14 cellular contexts compared by ENCODE assay signal in genomic region chr18:63236417-63236816, GRCh38.
DNase-seq lines count a peak whose midpoint lies in the region; ATAC-seq, FAIRE-seq and TF ChIP-seq lines count a peak whose summit lies in the region.
"Had no signal": no experiment of that assay in that cellular context is flagged by ENCODE, and none has a peak within 500 bp of the region (broad histone marks: within the 10 kb centered on the region; RNA-seq: fewer than 3 reads in every experiment).

No MANE protein-coding gene starts in this region.

- in situ Hi-C loops in HepG2 (cut with HindIII; ENCODE audit: extremely low pct_ligation_motif_present, low pct_unique_long_range_greater_than_20kb): no loop called here

- no peaks in the 10 kb centered on the region for H4K20me1 ChIP-seq in HepG2 (ENCODE audit: insufficient read depth, low read length)

- TF ChIP-seq EP300 in HepG2 (IDR thresholded peaks at IDR 0.05; ENCODE audit: low read depth in 2 of 2, low read length in 2 of 2): no peak
- TF ChIP-seq EP300 in HepG2 (CRISPR knock-in tag; IDR thresholded peaks at IDR 0.05; ENCODE audit: borderline replicate concordance): no peak

- no peak for TF ChIP-seq POLR2A in HepG2 (IDR thresholded peaks at IDR 0.05; ENCODE audit: insufficient read depth in 1 of 2, low read depth in 2 of 2, low read length in 2 of 2)

- peaks cover 39% of the 10 kb centered on the region for H3K4me1 Mint-ChIP-seq in chondrocyte (ENCODE audit: low read depth)
- H3K4me1 Mint-ChIP-seq in naive thymus-derived CD4-positive, alpha-beta T cell: peaks cover 49 to 83% (median 76%) of the 10 kb centered on the region in 7 donors

- H3K36me3 Mint-ChIP-seq in chondrocyte (ENCODE audit: low read depth): no peaks in the 10 kb centered on the region
- H3K36me3 Mint-ChIP-seq in naive thymus-derived CD4-positive, alpha-beta T cell: peaks cover 4 to 65% (median 34%) of the 10 kb centered on the region in 5 donors

- BruUV-seq in HepG2 (replicated peaks; lab: Mats Ljungman, UMichigan): no TSS peak

- no peaks in the 10 kb centered on the region for H3K79me2 ChIP-seq in HepG2 (ENCODE audit: insufficient read depth, low read length)

- DNase-seq in HepG2 (ENCODE audit: low spot score) (no peak), chondrocyte (ENCODE audit: low spot score) (no peak), NCI-H187 treated with DMSO at 0.1 percent for 48 hours (lab: John Stamatoyannopoulos, UW) (no peak), DMS153 treated with DMSO at 0.1 percent for 48 hours (lab: John Stamatoyannopoulos, UW; ENCODE audit: unreplicated experiment) (no peak)
- no peak for DNase-seq in naive thymus-derived CD4-positive, alpha-beta T cell
- DNase-seq in activated effector memory CD4-positive, alpha-beta T cell treated with Interleukin-2 at 50 U/mL for 16 hours: no peak
- DNase-seq: BE2C, cortex of kidney, NCI-H69 had no signal

- H3K9me3 Mint-ChIP-seq in chondrocyte (ENCODE audit: low read depth): no peaks in the 10 kb centered on the region
- H3K9me3 Mint-ChIP-seq in naive thymus-derived CD4-positive, alpha-beta T cell: peaks cover 0 to 9% (median 0%) of the 10 kb centered on the region in 11 donors

- no peaks in the 10 kb centered on the region for H3K27me3 Mint-ChIP-seq in chondrocyte (ENCODE audit: low read depth)
- H3K27me3 Mint-ChIP-seq in naive thymus-derived CD4-positive, alpha-beta T cell: no peaks in the 10 kb centered on the region

- H3K36me3 ChIP-seq in liver (ENCODE audit: control insufficient read depth in 4 of 4, insufficient read depth in 3 of 4, low read depth in 1 of 4, low read length in 3 of 4) (no peaks in the 10 kb centered on the region), HepG2 (replicated peaks in 1 of 2; ENCODE audit: control insufficient read depth in 1 of 2, insufficient read depth in 2 of 2, low read length in 2 of 2) (no peaks in the 10 kb centered on the region)
- peaks cover 0 to 11% (median 0%) of the 10 kb centered on the region in 3 experiments for H3K36me3 ChIP-seq in naive thymus-derived CD4-positive, alpha-beta T cell (ENCODE audit: control insufficient read depth in 2 of 3, insufficient read depth in 3 of 3, low read length in 3 of 3)
- H3K36me3 ChIP-seq: BE2C had no signal

- CTCF ChIA-PET in HepG2 (lab: Yijun Ruan, JAX; ENCODE audit: low intra/inter-chr PET ratio, low total read pairs): no interaction called here
- CTCF ChIA-PET in naive thymus-derived CD4-positive, alpha-beta T cell (lab: Charles Lee): no interaction called here

- H2AFZ ChIP-seq in HepG2 (ENCODE audit: low read length): no peak overlapping the region

- POLR2A ChIA-PET in HepG2 (lab: Yijun Ruan, JAX): no interaction called here
- POLR2A ChIA-PET in naive thymus-derived CD4-positive, alpha-beta T cell (lab: Charles Lee): interaction anchor here (0.7 to 1.6 kb wide), 8 partner anchors 10 to 97 kb away, joined by 3 to 6 read pairs (median 4); no protein-coding TSS in a partner anchor

- H3K4me3 Mint-ChIP-seq in chondrocyte (ENCODE audit: unreplicated experiment): no peak overlapping the region
- peak overlapping the region in 6 of 10 donors; percentile 9 to 62 (median 31) for H3K4me3 Mint-ChIP-seq in naive thymus-derived CD4-positive, alpha-beta T cell

- 82% methylated on average over 15 of the region's 15 CpGs for WGBS in liver
- WGBS in HepG2 (ENCODE audit: low lambda C conversion rate): 80% methylated on average over 15 of the region's 15 CpGs

- intact Hi-C loops in HepG2 (cut with micrococcal nuclease; ENCODE audit: unreplicated experiment): no loop called here
- intact Hi-C loops in naive thymus-derived CD4-positive, alpha-beta T cell (cut with micrococcal nuclease): no loop called here

- no peak for TF ChIP-seq RAD21 in liver (IDR thresholded peaks at IDR 0.05)
- TF ChIP-seq RAD21 in HepG2 (CRISPR knock-in tag; IDR thresholded peaks at IDR 0.05): no peak

- H3K4me3 ChIP-seq in liver (ENCODE audit: low read depth in 1 of 3, low read length in 3 of 3) (no peak overlapping the region), HepG2 (replicated peaks in 1 of 3; ENCODE audit: insufficient read depth in 1 of 3, low read depth in 2 of 3, low read length in 3 of 3) (no peak overlapping the region)
- H3K4me3 ChIP-seq in naive thymus-derived CD4-positive, alpha-beta T cell (ENCODE audit: low read length): no peak overlapping the region

- peak overlapping the region; percentile 33 for H3K27ac Mint-ChIP-seq in chondrocyte (ENCODE audit: unreplicated experiment)
- H3K27ac Mint-ChIP-seq in naive thymus-derived CD4-positive, alpha-beta T cell: peak overlapping the region; percentile 30 to 90 (median 72)

- H3K27me3 ChIP-seq in liver (ENCODE audit: control insufficient read depth in 4 of 4, insufficient read depth in 4 of 4, low read length in 3 of 4): no peaks in the 10 kb centered on the region
- H3K27me3 ChIP-seq in HepG2 (ENCODE audit: control insufficient read depth in 1 of 2, insufficient read depth in 2 of 2, low read length in 2 of 2): peaks cover 0 to 3% of the 10 kb centered on the region in 2 experiments; a peak in 2 of 5 replicates
- H3K27me3 ChIP-seq in naive thymus-derived CD4-positive, alpha-beta T cell (ENCODE audit: control insufficient read depth in 2 of 2, insufficient read depth in 2 of 2, low read length in 2 of 2): no peaks in the 10 kb centered on the region
- H3K27me3 ChIP-seq: BE2C had no signal

- TF ChIP-seq CTCF in liver (IDR thresholded peaks at IDR 0.05; ENCODE audit: low read depth, low read length, missing input control): no peak
- TF ChIP-seq CTCF in HepG2 (CRISPR knock-in tag; IDR thresholded peaks at IDR 0.05): no peak
- TF ChIP-seq CTCF in chondrocyte (IDR thresholded peaks at IDR 0.05): no peak

- H3K9me3 ChIP-seq in liver (ENCODE audit: control insufficient read depth in 4 of 4, low read length in 3 of 4): no peaks in the 10 kb centered on the region
- H3K9me3 ChIP-seq in HepG2 (ENCODE audit: low read length): no peaks in the 10 kb centered on the region
- H3K9me3 ChIP-seq in naive thymus-derived CD4-positive, alpha-beta T cell (ENCODE audit: control insufficient read depth in 2 of 3, low read length in 3 of 3): no peaks in the 10 kb centered on the region
- H3K9me3 ChIP-seq: BE2C had no signal

- H3K9ac ChIP-seq in liver (ENCODE audit: low read depth in 1 of 2, low read length in 2 of 2): no peak overlapping the region
- H3K9ac ChIP-seq in HepG2 (ENCODE audit: insufficient read depth, low read depth, low read length): no peak overlapping the region

- FAIRE-seq in HepG2 (lab: Jason Lieb, UNC): no peak
- FAIRE-seq: H54, HTR-8/SVneo, urothelium cell line had no signal

- no peak overlapping the region for H3K4me2 ChIP-seq in HepG2 (ENCODE audit: low read depth, low read length)

- H3K27ac ChIP-seq in liver (ENCODE audit: low read depth in 1 of 2, low read length in 2 of 2) (peak overlapping the region; percentile 58 to 68), HepG2 (ENCODE audit: extremely low read length, insufficient read depth, low read length) (no peak overlapping the region)
- no peak overlapping the region for H3K27ac ChIP-seq in naive thymus-derived CD4-positive, alpha-beta T cell (ENCODE audit: low read depth, low read length)

- H3K4me1 ChIP-seq in liver (ENCODE audit: control insufficient read depth in 4 of 4, insufficient read depth in 4 of 4, low read length in 3 of 4) (peaks cover 1 to 10% (median 6%) of the 10 kb centered on the region in 4 donors), HepG2 (ENCODE audit: insufficient read depth, low read length) (peaks cover 17% of the 10 kb centered on the region)
- peaks cover 6 to 24% of the 10 kb centered on the region in 2 donors for H3K4me1 ChIP-seq in naive thymus-derived CD4-positive, alpha-beta T cell (ENCODE audit: control insufficient read depth in 2 of 2, insufficient read depth in 2 of 2, low read length in 2 of 2)
- H3K4me1 ChIP-seq: BE2C had no signal

- ATAC-seq in HepG2 (no peak), GM18867 (IDR thresholded peaks at IDR 0.05; ENCODE audit: unreplicated experiment) (no peak)
- ATAC-seq in naive thymus-derived CD4-positive, alpha-beta T cell: peak; percentile 84

TF ChIP-seq in liver, 16 proteins besides CTCF, POLR2A, EP300 and RAD21:
- no peak for TF ChIP-seq YY1 (IDR thresholded peaks at IDR 0.05)
- TF ChIP-seq SP1 (IDR thresholded peaks at IDR 0.05): no peak
- TF ChIP-seq TAF1 (conservative IDR thresholded peaks at IDR 0.05): no peak
- TF ChIP-seq RXRA (IDR thresholded peaks at IDR 0.05): no peak
- no peak for TF ChIP-seq MAX (IDR thresholded peaks at IDR 0.05)
- TF ChIP-seq NR2F2 (IDR thresholded peaks at IDR 0.05): no peak
- TF ChIP-seq FOXA1 (IDR thresholded peaks at IDR 0.05): no peak

TF ChIP-seq in HepG2, 621 proteins besides CTCF, POLR2A, EP300 and RAD21 (continues in another document):
- TF ChIP-seq ZFYVE20 (CRISPR knock-in tag; IDR thresholded peaks at IDR 0.05; ENCODE audit: borderline replicate concordance, low read depth) (no peak), SMC3 (IDR thresholded peaks at IDR 0.05; ENCODE audit: low read length) (no peak), ZFP62 (CRISPR knock-in tag; IDR thresholded peaks at IDR 0.05) (no peak), ZKSCAN8 (CRISPR knock-in tag; IDR thresholded peaks at IDR 0.05; ENCODE audit: borderline replicate concordance) (no peak), ZNF746 (CRISPR knock-in tag; IDR thresholded peaks at IDR 0.05) (no peak), ZNF773 (CRISPR knock-in tag; IDR thresholded peaks at IDR 0.05; ENCODE audit: borderline replicate concordance) (no peak), ZNF546 (CRISPR knock-in tag; conservative IDR thresholded peaks at IDR 0.05) (no peak), ZFP36L2 (CRISPR knock-in tag; IDR thresholded peaks at IDR 0.05) (no peak), ZNF10 (CRISPR knock-in tag; IDR thresholded peaks at IDR 0.05; ENCODE audit: borderline replicate concordance, low read depth) (no peak), HES4 (CRISPR knock-in tag; IDR thresholded peaks at IDR 0.05; ENCODE audit: borderline replicate concordance) (no peak), RNF219 (CRISPR knock-in tag; IDR thresholded peaks at IDR 0.05) (no peak), KLF6 (CRISPR knock-in tag; IDR thresholded peaks at IDR 0.05) (no peak)

Comparison
In these comparisons a context has a peak if more than half of its experiments do, and no peak if none do; other contexts are left out.
1. H3K27ac ChIP-seq: peak in liver (2 of 2); none in HepG2 (single experiment) and naive thymus-derived CD4-positive, alpha-beta T cell (single experiment).